19 cellular contexts compared by ENCODE assay signal in genomic region chr18:78559584-78559983, GRCh38.
DNase-seq lines count a peak whose midpoint lies in the region; ATAC-seq and TF ChIP-seq lines count a peak whose summit lies in the region.
"Had no signal": no experiment of that assay in that cellular context is flagged by ENCODE, and none has a peak within 500 bp of the region (broad histone marks: within the 10 kb centered on the region; RNA-seq: fewer than 3 reads in every experiment).

No MANE protein-coding gene starts in this region.

- WGBS in esophagus muscularis mucosa = 80% methylated on average over 1 of the region's 9 CpGs
- WGBS in neuronal stem cell (ENCODE audit: extremely low coverage in 2 of 2, insufficient read length in 2 of 2, insufficient replicate concordance in 1 of 2), 2 donors = no CpG with 5 or more reads among the region's 9 CpGs

- no peak overlapping the region for H3K23ac ChIP-seq in neuronal stem cell (ENCODE audit: low read depth, low read length, poor library complexity)

- no peaks in the 10 kb centered on the region for H3K79me1 ChIP-seq in neuronal stem cell (ENCODE audit: low read depth, low read length)

- H3K36me3 ChIP-seq in right atrium auricular region (no peaks in the 10 kb centered on the region), esophagus muscularis mucosa (no peaks in the 10 kb centered on the region), neuronal stem cell (replicated peaks in 1 of 2; ENCODE audit: control insufficient read depth in 2 of 2, insufficient read depth in 2 of 2, low read length in 2 of 2) (no peaks in the 10 kb centered on the region)
- H3K36me3 ChIP-seq: BE2C, BLaER1 had no signal

- peak overlapping the region; percentile 30 for H2AK5ac ChIP-seq in neuronal stem cell (ENCODE audit: low read depth, low read length)

- H3K27ac ChIP-seq in right atrium auricular region (no peak overlapping the region), esophagus muscularis mucosa (replicated peaks in 1 of 4) (no peak overlapping the region), neuronal stem cell (replicated peaks; ENCODE audit: low read length) (no peak overlapping the region)
- H3K27ac ChIP-seq: BLaER1 had no signal

- no peak overlapping the region for H3K4me2 ChIP-seq in neuronal stem cell (ENCODE audit: insufficient read depth, low read length, poor library complexity, severe bottlenecking)
- H3K4me2 ChIP-seq: BLaER1 had no signal

- H2BK5ac ChIP-seq in neuronal stem cell (ENCODE audit: low read length) = no peak overlapping the region

- no peak overlapping the region for H3K9ac ChIP-seq in neuronal stem cell (ENCODE audit: low read depth, low read length, poor library complexity)
- H3K9ac ChIP-seq: BLaER1 had no signal

- no peak overlapping the region for H4K91ac ChIP-seq in neuronal stem cell (ENCODE audit: low read depth, low read length, poor library complexity)

- no peak overlapping the region for H3K14ac ChIP-seq in neuronal stem cell (ENCODE audit: low read length)

- H4K8ac ChIP-seq in neuronal stem cell (ENCODE audit: low read depth, low read length) = no peak overlapping the region

- H2AFZ ChIP-seq in neuronal stem cell (ENCODE audit: low read length) = no peak overlapping the region

- H3K9me3 ChIP-seq in right atrium auricular region (peaks cover 0 to 12% of the 10 kb centered on the region in 2 donors), esophagus muscularis mucosa (peaks cover 0 to 20% (median 8%) of the 10 kb centered on the region in 4 donors), neuronal stem cell (replicated peaks in 1 of 2; ENCODE audit: control insufficient read depth in 2 of 2, insufficient read depth in 1 of 2, low read depth in 1 of 2, low read length in 2 of 2) (peaks cover 0 to 4% of the 10 kb centered on the region in 2 donors)
- H3K9me3 ChIP-seq: BE2C, Caco-2 had no signal

- no peak for TF ChIP-seq POLR2A in esophagus muscularis mucosa (IDR thresholded peaks at IDR 0.05; ENCODE audit: low read depth)

- H2BK15ac ChIP-seq in neuronal stem cell (ENCODE audit: low read length) = no peak overlapping the region

- intact Hi-C loops in left cardiac atrium (cut with DNase I) (no loop called here), esophagus muscularis mucosa (cut with DNase I) (no loop called here)

- H2BK120ac ChIP-seq in neuronal stem cell (ENCODE audit: low read depth, low read length) = no peak overlapping the region

- H2BK12ac ChIP-seq in neuronal stem cell (ENCODE audit: low read length) = no peak overlapping the region

- no peaks in the 10 kb centered on the region for H3K4me1 ChIP-seq in right atrium auricular region
- no peaks in the 10 kb centered on the region for H3K4me1 ChIP-seq in esophagus muscularis mucosa
- H3K4me1 ChIP-seq in neuronal stem cell (ENCODE audit: control insufficient read depth in 2 of 2, insufficient read depth in 1 of 2, low read depth in 1 of 2, low read length in 2 of 2) = peaks cover 6 to 13% of the 10 kb centered on the region in 2 donors
- H3K4me1 ChIP-seq: BE2C, BLaER1, Caco-2 had no signal

- H3K18ac ChIP-seq in neuronal stem cell (ENCODE audit: low read length) = no peak overlapping the region

- no peak for ATAC-seq in left cardiac atrium
- ATAC-seq: CD8-positive, alpha-beta T cell had no signal

- DNase-seq in right atrium auricular region (ENCODE audit: low spot score) (peak; percentile 21), left cardiac atrium (no peak), esophagus muscularis mucosa (ENCODE audit: extremely low spot score) (peak; percentile 81), neuronal stem cell (ENCODE audit: low spot score) (no peak), ureter (ENCODE audit: low spot score) (peak; percentile 34), T-helper 2 cell (no peak), CD1c-positive myeloid dendritic cell (ENCODE audit: extremely low spot score) (no peak)
- no peak for DNase-seq in stimulated activated CD4-positive, alpha-beta T cell treated with anti-CD3 and anti-CD28 coated beads, Interleukin-2, amount 100 ng/mL, for 24 hours
- DNase-seq: 8988T; ACHN; C1 segment of cervical spinal cord; Caco-2; Calu3; CD4-positive, alpha-beta T cell; DMS79 treated with DMSO at 0.1 percent for 48 hours; GF-D8 had no signal

- TF ChIP-seq EP300 in esophagus muscularis mucosa (IDR thresholded peaks at IDR 0.05) = no peak

- H3K4ac ChIP-seq in neuronal stem cell (ENCODE audit: low read length) = no peak overlapping the region

- H3K4me3 ChIP-seq in right atrium auricular region (no peak overlapping the region), esophagus muscularis mucosa (no peak overlapping the region), neuronal stem cell (ENCODE audit: low read length in 2 of 2) (no peak overlapping the region)
- H3K4me3 ChIP-seq: BLaER1 had no signal

- H3K27me3 ChIP-seq in right atrium auricular region = no peaks in the 10 kb centered on the region
- peaks cover 0 to 35% (median 0%) of the 10 kb centered on the region in 4 donors for H3K27me3 ChIP-seq in esophagus muscularis mucosa
- H3K27me3 ChIP-seq in neuronal stem cell (ENCODE audit: control insufficient read depth in 3 of 3, insufficient read depth in 3 of 3, low read depth in 1 of 3, low read length in 3 of 3) = peaks cover 0 to 12% (median 0%) of the 10 kb centered on the region in 3 experiments
- H3K27me3 ChIP-seq: BE2C, BLaER1 had no signal

- TF ChIP-seq CTCF in right atrium auricular region (IDR thresholded peaks at IDR 0.05) (no peak), esophagus muscularis mucosa (IDR thresholded peaks at IDR 0.05) (no peak)

Comparison
In these comparisons a context has a peak if more than half of its experiments do, and no peak if none do; other contexts are left out.
1. DNase-seq: peak in right atrium auricular region (single experiment), esophagus muscularis mucosa (single experiment) and ureter (single experiment); none in left cardiac atrium (single experiment), neuronal stem cell (single experiment), T-helper 2 cell (0 of 5), stimulated activated CD4-positive, alpha-beta T cell treated with anti-CD3 and anti-CD28 coated beads, Interleukin-2, amount 100 ng/mL, for 24 hours (0 of 2) and CD1c-positive myeloid dendritic cell (single experiment).